Comparison of ENCODE assay signal across 27 cellular contexts in genomic region chr3:134658555-134658954, GRCh38. TPM values are rescaled to one million over a fixed set of nuclear protein-coding genes. Genes with fewer than 3 reads are reported as not detected.
"Had no signal": no experiment of that assay in that cellular context is flagged by ENCODE, and none has a peak within 500 bp of the region (broad histone marks: within the 10 kb centered on the region; RNA-seq: fewer than 3 reads in every experiment).

No MANE protein-coding gene starts in this region.

- DNase-seq: colonic mucosa; dermis blood vessel endothelial cell; effector memory CD4-positive, alpha-beta T cell; foreskin keratinocyte; kidney glomerular epithelial cell; left colon; left ventricle myocardium superior; lower lobe of right lung; natural killer cell; pancreas; right lobe of liver; small intestine; stimulated activated CD4-positive, alpha-beta T cell treated with anti-CD3 and anti-CD28 coated beads, Interleukin-15, amount 100 ng/mL, for 24 hours; stimulated activated CD4-positive, alpha-beta T cell treated with anti-CD3 and anti-CD28 coated beads, Interleukin-4, amount 100 ng/mL, for 1 hour; stimulated activated CD8-positive, alpha-beta memory T cell treated with anti-CD3 and anti-CD28 coated beads, Interleukin-4, amount 100 ng/mL, for 48 hours; stimulated activated naive CD4-positive, alpha-beta T cell; stimulated activated naive CD8-positive, alpha-beta T cell treated with anti-CD3 and anti-CD28 coated beads, Interleukin-15, amount 100 ng/mL, for 72 hours; thyroid gland; trophoblast cell had no signal

- H3K27ac ChIP-seq: colonic mucosa, esophagus muscularis mucosa, foreskin keratinocyte, gastroesophageal sphincter, hepatocyte, lower lobe of right lung, pancreas, right lobe of liver, thyroid gland, vagina had no signal

- H3K4me3 ChIP-seq: colonic mucosa, esophagus muscularis mucosa, gastroesophageal sphincter, heart left ventricle, hepatocyte, lower lobe of right lung, pancreas, right lobe of liver, thyroid gland, vagina had no signal

- ATAC-seq: foreskin keratinocyte; gastroesophageal sphincter; left colon; lower lobe of right lung; natural killer cell; pancreas; right lobe of liver; stimulated activated naive CD8-positive, alpha-beta T cell treated with anti-CD3 and anti-CD28 coated beads, Interleukin-15, amount 100 ng/mL, for 72 hours had no signal

RNA-seq across cellular contexts. Expression of gene KY, which starts 7.7 kb away (rescaled TPM):
- total RNA-seq: dermis blood vessel endothelial cell, endothelial cell of umbilical vein, epithelial cell of proximal tubule, foreskin keratinocyte, progenitor cell of endocrine pancreas, right lobe of liver had no signal
